Comparison of ENCODE assay signal across 18 cellular contexts in genomic region chr6:111572216-111572706, GRCh38. TPM values are rescaled to one million over a fixed set of nuclear protein-coding genes. Genes with fewer than 3 reads are reported as not detected.
DNase-seq lines count a peak whose midpoint lies in the region; ATAC-seq and TF ChIP-seq lines count a peak whose summit lies in the region.
"Had no signal": no experiment of that assay in that cellular context is flagged by ENCODE, and none has a peak within 500 bp of the region (broad histone marks: within the 10 kb centered on the region; RNA-seq: fewer than 3 reads in every experiment).

No MANE protein-coding gene starts in this region.

- H3K27me3 Mint-ChIP-seq in HFFc6 (ENCODE audit: insufficient read depth), result no peaks in the 10 kb centered on the region

- no peak for DNase-seq in HFFc6
- DNase-seq in Panc1 (ENCODE audit: low read depth, low spot score), result no peak
- no peak for DNase-seq in dorsolateral prefrontal cortex
- no peak for DNase-seq in smooth muscle cell (lab: John Stamatoyannopoulos, UW; ENCODE audit: unreplicated experiment)
- DNase-seq in OCI-M1 (lab: John Stamatoyannopoulos, UW), result no peak
- no peak for DNase-seq in NCI-H2171 (lab: John Stamatoyannopoulos, UW)
- DNase-seq: activated CD8-positive, alpha-beta T cell treated with anti-CD3 and anti-CD28 coated beads, Interleukin-2, amount 10 ng/mL, durations not matched to agents 7 days and 5 days; AML-193; COR-L47; gastrocnemius medialis; midbrain; NCI-H2081; T-helper 9 cell; tibial artery had no signal

- no peak overlapping the region for H3K9ac ChIP-seq in smooth muscle cell (ENCODE audit: low read depth)

- H3K4me2 ChIP-seq in smooth muscle cell, result peak overlapping the region; percentile 79

- H3K4me1 ChIP-seq in Panc1 (ENCODE audit: control insufficient read depth, insufficient read depth, low read length), result peaks cover 32% of the 10 kb centered on the region
- H3K4me1 ChIP-seq in smooth muscle cell (ENCODE audit: low read depth), result peaks cover 19% of the 10 kb centered on the region

- TF ChIP-seq CTCF in HFFc6 (IDR thresholded peaks at IDR 0.05) (no peak), Panc1 (IDR thresholded peaks at IDR 0.05) (no peak), dorsolateral prefrontal cortex (IDR thresholded peaks at IDR 0.05 in 54 of 56, conservative IDR thresholded peaks at IDR 0.05 in 2 of 56; ENCODE audit: low read depth in 1 of 56, partially characterized antibody in 56 of 56) (no peak), smooth muscle cell (IDR thresholded peaks at IDR 0.05; ENCODE audit: borderline replicate concordance, insufficient read depth, poor library complexity, severe bottlenecking) (no peak)

- H3K9me3 ChIP-seq in Panc1 (ENCODE audit: control insufficient read depth, insufficient read depth, low read depth, low read length) (no peaks in the 10 kb centered on the region), smooth muscle cell (replicated peaks; ENCODE audit: low read depth) (no peaks in the 10 kb centered on the region)
- H3K9me3 ChIP-seq: gastrocnemius medialis, SJCRH30, tibial artery had no signal

- H3K27me3 ChIP-seq in Panc1 (ENCODE audit: control insufficient read depth, insufficient read depth, low read length) (no peaks in the 10 kb centered on the region), dorsolateral prefrontal cortex (no peaks in the 10 kb centered on the region), smooth muscle cell (ENCODE audit: low read depth) (no peaks in the 10 kb centered on the region)
- H3K27me3 ChIP-seq: gastrocnemius medialis, SJCRH30, tibial artery had no signal

- in situ Hi-C loops in Panc1 (cut with HindIII; ENCODE audit: low pct_unique_long_range_greater_than_20kb, low sequenced_read_pairs), result no loop called here

- POLR2A ChIA-PET in Panc1 (lab: Charles Lee), result interaction anchor here (0.6 to 1.1 kb wide), 3 partner anchors 34 to 138 kb away, joined by 4 read pairs; partner anchors contain the start of gene REV3L

- intact Hi-C loops in Panc1 (cut with micrococcal nuclease; ENCODE audit: unreplicated experiment) (no loop called here), dorsolateral prefrontal cortex (cut with DNase I) (no loop called here)

- 93% methylated on average over 5 of the region's 5 CpGs for WGBS in smooth muscle cell (ENCODE audit: low lambda C conversion rate)

- CTCF ChIA-PET in Panc1 (lab: Charles Lee), result no interaction called here

- peaks cover 78% of the 10 kb centered on the region for H3K4me1 Mint-ChIP-seq in HFFc6 (ENCODE audit: low read depth)

- no TSS peak for BruUV-seq in Panc1 (replicated peaks; lab: Mats Ljungman, UMichigan)

- peaks cover 30% of the 10 kb centered on the region for H3F3A ChIP-seq in smooth muscle cell (ENCODE audit: low read depth)

- H4K20me1 ChIP-seq in smooth muscle cell (ENCODE audit: low read depth), result no peaks in the 10 kb centered on the region

- no peaks in the 10 kb centered on the region for H3K9me3 Mint-ChIP-seq in HFFc6
- H3K9me3 Mint-ChIP-seq: neural crest cell had no signal

- H3K27ac ChIP-seq in Panc1 (ENCODE audit: low read length) (peak overlapping the region; percentile 12), dorsolateral prefrontal cortex (peak overlapping the region in 40 of 59 donors; percentile 7 to 83 (median 44)), smooth muscle cell (ENCODE audit: low read depth) (peak overlapping the region; percentile 82)
- H3K27ac ChIP-seq: SJCRH30 had no signal

- peak overlapping the region; percentile 81; the same call in 1 of the 2 replicates for H3K4me3 Mint-ChIP-seq in HFFc6
- H3K4me3 Mint-ChIP-seq: activated CD8-positive, alpha-beta T cell treated with anti-CD3 and anti-CD28 coated beads, Interleukin-2, amount 10 ng/mL, durations not matched to agents 7 days and 5 days; neural crest cell had no signal

- peaks cover 7% of the 10 kb centered on the region for H3K36me3 ChIP-seq in Panc1 (ENCODE audit: control insufficient read depth, insufficient read depth, low read length)
- no peaks in the 10 kb centered on the region for H3K36me3 ChIP-seq in smooth muscle cell (ENCODE audit: low read depth)

- ATAC-seq in Panc1, result no peak
- ATAC-seq in HG03045 (IDR thresholded peaks at IDR 0.05; ENCODE audit: unreplicated experiment), result no peak
- ATAC-seq: activated CD8-positive, alpha-beta T cell treated with anti-CD3 and anti-CD28 coated beads, Interleukin-2, amount 10 ng/mL, durations not matched to agents 7 days and 5 days; gastrocnemius medialis; K562 had no signal

- peak overlapping the region; percentile 45; the same call in 1 of the 2 replicates for H3K27ac Mint-ChIP-seq in HFFc6
- H3K27ac Mint-ChIP-seq: activated CD8-positive, alpha-beta T cell treated with anti-CD3 and anti-CD28 coated beads, Interleukin-2, amount 10 ng/mL, durations not matched to agents 7 days and 5 days had no signal

- no peaks in the 10 kb centered on the region for H3K79me2 ChIP-seq in smooth muscle cell (ENCODE audit: low read depth)

- no peak overlapping the region for H3K4me3 ChIP-seq in Panc1 (ENCODE audit: low read depth in 2 of 2, low read length in 2 of 2)
- no peak overlapping the region for H3K4me3 ChIP-seq in dorsolateral prefrontal cortex
- no peak overlapping the region for H3K4me3 ChIP-seq in smooth muscle cell
- H3K4me3 ChIP-seq: gastrocnemius medialis, K562, SJCRH30, tibial artery had no signal

- H3K36me3 Mint-ChIP-seq in HFFc6 (ENCODE audit: low read depth), result peaks cover 42% of the 10 kb centered on the region

- H2AFZ ChIP-seq in smooth muscle cell (ENCODE audit: low read depth), result no peak overlapping the region

RNA-seq across cellular contexts. Expression of gene TRAF3IP2, which starts 33.4 kb away (rescaled TPM):
- 10 to 100 TPM; 28.9 to 47.0 (median 40.2) TPM for total RNA-seq in HFFc6 (2021; fragmentation: NEBNext Ultra II Directional; extraction: Animal tissue kit (Norgen Biotek cat#: 25700))
- total RNA-seq in Panc1 (2021; ENCODE audit: unreplicated experiment) (43.3 TPM), dorsolateral prefrontal cortex (10 to 100 TPM in 109 of 120 experiments, 1 to 10 TPM in 11; 7.7 to 42.4 (median 16.0) TPM), smooth muscle cell (13.1 and 21.2 TPM in 2 replicates)
- 27.5 TPM for polyA plus RNA-seq in Panc1 (2012; ENCODE audit: insufficient read length)
- polyA plus RNA-seq in smooth muscle cell, result 10.2 and 17.1 TPM in 2 replicates

Comparison
In these comparisons a context has a peak if more than half of its experiments do, and no peak if none do; other contexts are left out.
1. H3K27ac ChIP-seq: peak in every context shown above with its lines; median percentile 82 in smooth muscle cell; 44 in dorsolateral prefrontal cortex; 12 in Panc1.